Comparison of ENCODE assay signal across 11 cellular contexts in genomic region chr2:19073522-19073921, GRCh38.
DNase-seq lines count a peak whose midpoint lies in the region; ATAC-seq and TF ChIP-seq lines count a peak whose summit lies in the region.
"Had no signal": no experiment of that assay in that cellular context is flagged by ENCODE, and none has a peak within 500 bp of the region (broad histone marks: within the 10 kb centered on the region; RNA-seq: fewer than 3 reads in every experiment).

No MANE protein-coding gene starts in this region.

- H3K27me3 Mint-ChIP-seq in activated T-cell treated with anti-CD3 and anti-CD28 coated beads, Interleukin-2, amount 50 U/mL, for 4 hours (ENCODE audit: low read depth): no peaks in the 10 kb centered on the region

- no peaks in the 10 kb centered on the region for H3K9me3 ChIP-seq in skeletal muscle satellite cell (replicated peaks; ENCODE audit: low read length)
- H3K9me3 ChIP-seq: thoracic aorta had no signal

- no peaks in the 10 kb centered on the region for H3K4me1 Mint-ChIP-seq in activated T-cell treated with anti-CD3 and anti-CD28 coated beads, Interleukin-2, amount 50 U/mL, for 4 hours (ENCODE audit: low read depth)

- no peak overlapping the region for H3K4me3 Mint-ChIP-seq in activated T-cell treated with anti-CD3 and anti-CD28 coated beads, Interleukin-2, amount 50 U/mL, for 4 hours
- H3K4me3 Mint-ChIP-seq: activated naive CD4-positive, alpha-beta T cell treated with anti-CD3 and anti-CD28 coated beads for 36 hours had no signal

- intact Hi-C loops in head of caudate nucleus (cut with DNase I): no loop called here

- DNase-seq in HCEC 1CT: peak; percentile 72
- peak; percentile 14 for DNase-seq in RKO (ENCODE audit: low spot score)
- DNase-seq in fibroblast of pulmonary artery (ENCODE audit: low read depth): peak; percentile 16
- DNase-seq in head of caudate nucleus: no peak
- no peak for DNase-seq in activated T-cell treated with anti-CD3 and anti-CD28 coated beads, Interleukin-2, amount 50 U/mL, for 4 hours
- DNase-seq: activated naive CD4-positive, alpha-beta T cell treated with anti-CD3 and anti-CD28 coated beads for 36 hours; NCI-H345 had no signal

- no peaks in the 10 kb centered on the region for H3K36me3 Mint-ChIP-seq in activated T-cell treated with anti-CD3 and anti-CD28 coated beads, Interleukin-2, amount 50 U/mL, for 4 hours (ENCODE audit: insufficient read depth)

- no peak overlapping the region for H3K9ac ChIP-seq in skeletal muscle satellite cell (ENCODE audit: low read depth, low read length)

- no peak for TF ChIP-seq CTCF in fibroblast of pulmonary artery (IDR thresholded peaks at IDR 0.05; ENCODE audit: low read length, missing control alignments)

- ATAC-seq in HG02588 (IDR thresholded peaks at IDR 0.05; ENCODE audit: unreplicated experiment) (no peak), HG02759 (IDR thresholded peaks at IDR 0.05; ENCODE audit: unreplicated experiment) (no peak)
- ATAC-seq in activated T-cell treated with anti-CD3 and anti-CD28 coated beads, Interleukin-2, amount 50 U/mL, for 4 hours: no peak

- H3K27me3 ChIP-seq in skeletal muscle satellite cell (ENCODE audit: control insufficient read depth, insufficient read depth, low read length): no peaks in the 10 kb centered on the region

- peaks cover 13% of the 10 kb centered on the region for H3K4me1 ChIP-seq in skeletal muscle satellite cell (ENCODE audit: control insufficient read depth, insufficient read depth, low read length)

- no peaks in the 10 kb centered on the region for H3K36me3 ChIP-seq in skeletal muscle satellite cell (ENCODE audit: insufficient read depth, low read length)
- H3K36me3 ChIP-seq: thoracic aorta had no signal

- H3K4me3 ChIP-seq in fibroblast of pulmonary artery (replicated peaks; ENCODE audit: low read depth, low read length) (no peak overlapping the region), skeletal muscle satellite cell (ENCODE audit: low read length) (no peak overlapping the region)
- H3K4me3 ChIP-seq: thoracic aorta had no signal

- peak overlapping the region; percentile 13 for H3K4me2 ChIP-seq in skeletal muscle satellite cell (ENCODE audit: low read length)

- no peaks in the 10 kb centered on the region for H3K9me3 Mint-ChIP-seq in activated T-cell treated with anti-CD3 and anti-CD28 coated beads, Interleukin-2, amount 50 U/mL, for 4 hours
- H3K9me3 Mint-ChIP-seq: activated naive CD4-positive, alpha-beta T cell treated with anti-CD3 and anti-CD28 coated beads for 36 hours had no signal

Comparison
In these comparisons a context has a peak if more than half of its experiments do, and no peak if none do; other contexts are left out.
1. DNase-seq: peak in HCEC 1CT (single experiment), RKO (single experiment) and fibroblast of pulmonary artery (single experiment); none in head of caudate nucleus (0 of 42) and activated T-cell treated with anti-CD3 and anti-CD28 coated beads, Interleukin-2, amount 50 U/mL, for 4 hours (single experiment).